Comparison of ENCODE assay signal across 22 cellular contexts in genomic region chr9:86747711-86748110, GRCh38.
"Had no signal": no experiment of that assay in that cellular context is flagged by ENCODE, and none has a peak within 500 bp of the region (broad histone marks: within the 10 kb centered on the region; RNA-seq: fewer than 3 reads in every experiment).

No MANE protein-coding gene starts in this region.

- H3K4me3 ChIP-seq: coronary artery, dorsolateral prefrontal cortex, esophagus muscularis mucosa, gastroesophageal sphincter, heart left ventricle, hepatocyte, left lung, lower lobe of right lung had no signal

- H3K27me3 ChIP-seq: dorsolateral prefrontal cortex, esophagus muscularis mucosa, gastroesophageal sphincter, heart left ventricle, hepatocyte had no signal

- H3K27ac Mint-ChIP-seq: immature natural killer cell; naive thymus-derived CD4-positive, alpha-beta T cell had no signal

- H3K4me2 ChIP-seq: hepatocyte had no signal

- H2AFZ ChIP-seq: hepatocyte had no signal

- H3K27ac ChIP-seq: coronary artery, dorsolateral prefrontal cortex, esophagus muscularis mucosa, foreskin keratinocyte, gastroesophageal sphincter, heart left ventricle, hepatocyte, left lung, lower lobe of right lung had no signal

- H3K4me1 ChIP-seq: foreskin keratinocyte, left lung, lower lobe of right lung had no signal

- H3K36me3 ChIP-seq: esophagus muscularis mucosa, gastroesophageal sphincter, heart left ventricle, left lung, lower lobe of right lung had no signal

- H3K4me1 Mint-ChIP-seq: immature natural killer cell; naive thymus-derived CD4-positive, alpha-beta T cell had no signal

- DNase-seq: dermis blood vessel endothelial cell; dorsolateral prefrontal cortex; effector CD4-positive, alpha-beta T cell; effector memory CD4-positive, alpha-beta T cell; foreskin keratinocyte; heart left ventricle; hypothalamus; immature natural killer cell; islet precursor cell; kidney; kidney glomerular epithelial cell; left cardiac atrium; left lung; left ventricle myocardium superior; lower lobe of right lung; mesenchymal stem cell; midbrain; naive thymus-derived CD4-positive, alpha-beta T cell had no signal

- H3K9me3 ChIP-seq: esophagus muscularis mucosa, gastroesophageal sphincter, heart left ventricle, left lung, lower lobe of right lung had no signal

- H3K4me3 Mint-ChIP-seq: immature natural killer cell; naive thymus-derived CD4-positive, alpha-beta T cell had no signal

- H3K36me3 Mint-ChIP-seq: immature natural killer cell; naive thymus-derived CD4-positive, alpha-beta T cell had no signal

- ATAC-seq: foreskin keratinocyte; gastroesophageal sphincter; heart left ventricle; left cardiac atrium; left lung; left ventricle myocardium superior; lower lobe of right lung; naive thymus-derived CD4-positive, alpha-beta T cell had no signal
